8 cellular contexts compared by ENCODE assay signal in the genomic region with DNA sequence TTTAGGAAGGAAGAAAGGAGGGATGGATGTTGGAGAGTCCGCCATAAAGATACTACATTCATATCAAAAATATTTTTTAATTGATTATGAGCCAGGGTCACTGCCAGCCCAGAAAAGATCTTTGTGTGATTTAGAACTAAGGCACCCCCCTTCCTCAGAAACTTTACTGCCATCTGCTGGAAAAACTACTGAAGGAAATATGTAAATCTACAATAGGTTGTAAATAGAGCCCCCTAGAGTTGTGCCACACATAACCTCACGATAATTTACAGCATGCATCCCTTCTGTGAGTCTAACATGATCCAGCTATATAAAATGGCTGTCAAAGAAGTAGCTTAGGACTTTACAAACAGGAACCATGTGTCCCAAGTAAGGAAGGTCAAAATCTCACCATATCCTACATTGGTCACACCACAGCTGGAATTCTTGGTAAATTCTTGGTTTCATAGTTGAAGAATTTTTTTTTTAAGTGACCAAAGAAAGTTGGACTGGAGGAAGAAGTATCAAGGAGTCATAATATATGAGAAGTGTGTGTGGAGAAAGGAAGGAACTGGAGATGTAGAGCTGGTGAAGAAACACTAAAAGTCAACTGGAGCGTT.
DNase-seq lines count a peak whose midpoint lies in the region; ATAC-seq and TF ChIP-seq lines count a peak whose summit lies in the region.

No MANE protein-coding gene starts in this region.

- no peak for TF ChIP-seq POLR2A in right lobe of liver (IDR thresholded peaks at IDR 0.05)

- TF ChIP-seq CTCF in WTC11 (IDR thresholded peaks at IDR 0.05) (no peak), right lobe of liver (IDR thresholded peaks at IDR 0.05) (peak; percentile 38 to 60 (median 50))

- no peaks in the 10 kb centered on the region for H3K36me3 Mint-ChIP-seq in WTC11

- no peaks in the 10 kb centered on the region for H3K9me3 ChIP-seq in right lobe of liver

- peak; percentile 26 for DNase-seq in COR-L47 (lab: John Stamatoyannopoulos, UW)
- peak; percentile 63 for DNase-seq in LHCN-M2 (ENCODE audit: low read depth)
- no peak for DNase-seq in WTC11 (ENCODE audit: low spot score)
- no peak for DNase-seq in right lobe of liver

- H3K9me3 Mint-ChIP-seq in WTC11: no peaks in the 10 kb centered on the region

- no peak overlapping the region for H3K27ac ChIP-seq in right lobe of liver

- no peaks in the 10 kb centered on the region for H3K4me1 ChIP-seq in right lobe of liver

- no peaks in the 10 kb centered on the region; the same call in 1 of the 2 replicates for H3K27me3 Mint-ChIP-seq in WTC11 (ENCODE audit: low read depth)

- H3K36me3 ChIP-seq in right lobe of liver: no peaks in the 10 kb centered on the region

- ATAC-seq in WTC11: peak; percentile 60
- ATAC-seq in right lobe of liver: peak in 3 of 4 donors; percentile 49 to 79 (median 71)
- no peak for ATAC-seq in HG03135 (IDR thresholded peaks at IDR 0.05; ENCODE audit: unreplicated experiment)
- ATAC-seq in GM21515 (IDR thresholded peaks at IDR 0.05; ENCODE audit: unreplicated experiment): no peak
- no peak for ATAC-seq in GM19467 (IDR thresholded peaks at IDR 0.05; ENCODE audit: unreplicated experiment)
- ATAC-seq in HG03280 (IDR thresholded peaks at IDR 0.05; ENCODE audit: unreplicated experiment): no peak

- H3K27me3 ChIP-seq in right lobe of liver: no peaks in the 10 kb centered on the region

- H3K27ac Mint-ChIP-seq in WTC11: no peak overlapping the region

- no peak overlapping the region for H3K4me3 ChIP-seq in right lobe of liver

- no peak overlapping the region for H3K4me3 Mint-ChIP-seq in WTC11

- WGBS in right lobe of liver (ENCODE audit: insufficient coverage, low coverage, low lambda C conversion rate, missing lambda C conversion rate): 87% methylated on average over 3 of the region's 3 CpGs

- CTCF ChIA-PET in WTC11 (lab: Charles Lee): interaction anchor here (0.6 to 4.2 kb wide), 6 partner anchors 11 to 193 kb away, joined by 3 to 21 read pairs (median 6); no protein-coding TSS in a partner anchor

- peaks cover 19% of the 10 kb centered on the region for H3K4me1 Mint-ChIP-seq in WTC11

- intact Hi-C loops in right lobe of liver (cut with DNase I): no loop called here

- POLR2A ChIA-PET in WTC11 (lab: Charles Lee): no interaction called here

TF ChIP-seq in WTC11, 78 proteins besides CTCF, POLR2A, EP300 and RAD21:
- TF ChIP-seq ZNF423 (CRISPR knock-in tag; IDR thresholded peaks at IDR 0.05): no peak
- no peak for TF ChIP-seq MYBL2 (CRISPR knock-in tag; IDR thresholded peaks at IDR 0.05)
- TF ChIP-seq, protein P1, sequence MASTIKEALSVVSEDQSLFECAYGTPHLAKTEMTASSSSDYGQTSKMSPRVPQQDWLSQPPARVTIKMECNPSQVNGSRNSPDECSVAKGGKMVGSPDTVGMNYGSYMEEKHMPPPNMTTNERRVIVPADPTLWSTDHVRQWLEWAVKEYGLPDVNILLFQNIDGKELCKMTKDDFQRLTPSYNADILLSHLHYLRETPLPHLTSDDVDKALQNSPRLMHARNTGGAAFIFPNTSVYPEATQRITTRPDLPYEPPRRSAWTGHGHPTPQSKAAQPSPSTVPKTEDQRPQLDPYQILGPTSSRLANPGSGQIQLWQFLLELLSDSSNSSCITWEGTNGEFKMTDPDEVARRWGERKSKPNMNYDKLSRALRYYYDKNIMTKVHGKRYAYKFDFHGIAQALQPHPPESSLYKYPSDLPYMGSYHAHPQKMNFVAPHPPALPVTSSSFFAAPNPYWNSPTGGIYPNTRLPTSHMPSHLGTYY (CRISPR knock-in tag; IDR thresholded peaks at IDR 0.05): no peak

Comparison
In these comparisons a context has a peak if more than half of its experiments do, and no peak if none do; other contexts are left out.
1. DNase-seq: peak in COR-L47 (single experiment) and LHCN-M2 (single experiment); none in WTC11 (single experiment) and right lobe of liver (0 of 3).
2. ATAC-seq: peak in WTC11 (single experiment) and right lobe of liver (3 of 4); none in HG03135 (single experiment), GM21515 (single experiment), GM19467 (single experiment) and HG03280 (single experiment).